In genomic region chr16:88810868-88811599, GRCh38 we compare ENCODE assay signal across 1 cellular context.
A peak's percentile ranks its signal among the peaks of the same experiment; 100 is the strongest.
TF ChIP-seq lines count a peak whose summit lies in the region.

No MANE protein-coding gene starts in this region.

TF ChIP-seq in HEK293, 187 proteins besides CTCF, POLR2A, EP300 and RAD21 (continued from another document and continues in another):
- TF ChIP-seq, protein P1, sequence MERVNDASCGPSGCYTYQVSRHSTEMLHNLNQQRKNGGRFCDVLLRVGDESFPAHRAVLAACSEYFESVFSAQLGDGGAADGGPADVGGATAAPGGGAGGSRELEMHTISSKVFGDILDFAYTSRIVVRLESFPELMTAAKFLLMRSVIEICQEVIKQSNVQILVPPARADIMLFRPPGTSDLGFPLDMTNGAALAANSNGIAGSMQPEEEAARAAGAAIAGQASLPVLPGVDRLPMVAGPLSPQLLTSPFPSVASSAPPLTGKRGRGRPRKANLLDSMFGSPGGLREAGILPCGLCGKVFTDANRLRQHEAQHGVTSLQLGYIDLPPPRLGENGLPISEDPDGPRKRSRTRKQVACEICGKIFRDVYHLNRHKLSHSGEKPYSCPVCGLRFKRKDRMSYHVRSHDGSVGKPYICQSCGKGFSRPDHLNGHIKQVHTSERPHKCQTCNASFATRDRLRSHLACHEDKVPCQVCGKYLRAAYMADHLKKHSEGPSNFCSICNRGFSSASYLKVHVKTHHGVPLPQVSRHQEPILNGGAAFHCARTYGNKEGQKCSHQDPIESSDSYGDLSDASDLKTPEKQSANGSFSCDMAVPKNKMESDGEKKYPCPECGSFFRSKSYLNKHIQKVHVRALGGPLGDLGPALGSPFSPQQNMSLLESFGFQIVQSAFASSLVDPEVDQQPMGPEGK (tag by site-specific recombination; IDR thresholded peaks at IDR 0.05): peak; percentile 91
- TF ChIP-seq OVOL3 (tag by site-specific recombination; IDR thresholded peaks at IDR 0.05): no peak
- TF ChIP-seq, protein P2, sequence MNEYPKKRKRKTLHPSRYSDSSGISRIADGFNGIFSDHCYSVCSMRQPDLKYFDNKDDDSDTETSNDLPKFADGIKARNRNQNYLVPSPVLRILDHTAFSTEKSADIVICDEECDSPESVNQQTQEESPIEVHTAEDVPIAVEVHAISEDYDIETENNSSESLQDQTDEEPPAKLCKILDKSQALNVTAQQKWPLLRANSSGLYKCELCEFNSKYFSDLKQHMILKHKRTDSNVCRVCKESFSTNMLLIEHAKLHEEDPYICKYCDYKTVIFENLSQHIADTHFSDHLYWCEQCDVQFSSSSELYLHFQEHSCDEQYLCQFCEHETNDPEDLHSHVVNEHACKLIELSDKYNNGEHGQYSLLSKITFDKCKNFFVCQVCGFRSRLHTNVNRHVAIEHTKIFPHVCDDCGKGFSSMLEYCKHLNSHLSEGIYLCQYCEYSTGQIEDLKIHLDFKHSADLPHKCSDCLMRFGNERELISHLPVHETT (tag by site-specific recombination; IDR thresholded peaks at IDR 0.05): peak; percentile 55; the same call in 1 of the 2 replicates
- 0 out of 2 replicates have a peak, but pooled peaks have one; percentile 14 for TF ChIP-seq GLI4 (tag by site-specific recombination; IDR thresholded peaks at IDR 0.05)
- no peak for TF ChIP-seq MEIS1 (CRISPR knock-in tag; IDR thresholded peaks at IDR 0.05; ENCODE audit: borderline replicate concordance)
- TF ChIP-seq ZIC2 (tag by site-specific recombination; IDR thresholded peaks at IDR 0.05): peak; percentile 18; the same call in 1 of the 2 replicates
- peak; percentile 84 for TF ChIP-seq GLIS2 (tag by site-specific recombination; IDR thresholded peaks at IDR 0.05)
- peak; percentile 78 for TF ChIP-seq IKZF3 (tag by site-specific recombination; IDR thresholded peaks at IDR 0.05)
- TF ChIP-seq ZNF324 (tag by site-specific recombination; IDR thresholded peaks at IDR 0.05): 0 out of 2 replicates have a peak, but pooled peaks have one; percentile 40
- no peak for TF ChIP-seq TCF7L2 (IDR thresholded peaks at IDR 0.05; ENCODE audit: borderline replicate concordance, low read depth, low read length)
- peak; percentile 58; the same call in 1 of the 2 replicates for TF ChIP-seq GLIS1 (tag by site-specific recombination; IDR thresholded peaks at IDR 0.05)
- TF ChIP-seq ZNF2 (tag by site-specific recombination; IDR thresholded peaks at IDR 0.05): peak; percentile 25; the same call in 1 of the 2 replicates
- TF ChIP-seq PRDM10 (tag by site-specific recombination; IDR thresholded peaks at IDR 0.05): peak; percentile 64
- TF ChIP-seq ZBTB17 (tag by site-specific recombination; IDR thresholded peaks at IDR 0.05): peak; percentile 27; the same call in 1 of the 2 replicates
- TF ChIP-seq KLF16 (tag by site-specific recombination; IDR thresholded peaks at IDR 0.05): peak; percentile 73
- TF ChIP-seq ZBTB20 (tag by site-specific recombination; IDR thresholded peaks at IDR 0.05): peak; percentile 85
- TF ChIP-seq ZNF423 (tag by site-specific recombination; IDR thresholded peaks at IDR 0.05): no peak
- TF ChIP-seq ZNF146 (tag by site-specific recombination; IDR thresholded peaks at IDR 0.05): peak; percentile 20; the same call in 1 of the 2 replicates
- peak; percentile 84 for TF ChIP-seq ZNF600 (tag by site-specific recombination; IDR thresholded peaks at IDR 0.05)
- TF ChIP-seq, protein P3, sequence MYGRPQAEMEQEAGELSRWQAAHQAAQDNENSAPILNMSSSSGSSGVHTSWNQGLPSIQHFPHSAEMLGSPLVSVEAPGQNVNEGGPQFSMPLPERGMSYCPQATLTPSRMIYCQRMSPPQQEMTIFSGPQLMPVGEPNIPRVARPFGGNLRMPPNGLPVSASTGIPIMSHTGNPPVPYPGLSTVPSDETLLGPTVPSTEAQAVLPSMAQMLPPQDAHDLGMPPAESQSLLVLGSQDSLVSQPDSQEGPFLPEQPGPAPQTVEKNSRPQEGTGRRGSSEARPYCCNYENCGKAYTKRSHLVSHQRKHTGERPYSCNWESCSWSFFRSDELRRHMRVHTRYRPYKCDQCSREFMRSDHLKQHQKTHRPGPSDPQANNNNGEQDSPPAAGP (tag by site-specific recombination; IDR thresholded peaks at IDR 0.05): peak; percentile 42; the same call in 1 of the 2 replicates
- no peak for TF ChIP-seq ZNF155 (tag by site-specific recombination; IDR thresholded peaks at IDR 0.05)
- TF ChIP-seq ZXDB (tag by site-specific recombination; IDR thresholded peaks at IDR 0.05): peak; percentile 59
- 0 out of 2 replicates have a peak, but pooled peaks have one; percentile 15 for TF ChIP-seq ZFP69B (tag by site-specific recombination; IDR thresholded peaks at IDR 0.05)
- TF ChIP-seq ZNF660 (tag by site-specific recombination; IDR thresholded peaks at IDR 0.05): peak; percentile 9; the same call in 1 of the 2 replicates
- TF ChIP-seq ZNF449 (tag by site-specific recombination; IDR thresholded peaks at IDR 0.05): 0 out of 2 replicates have a peak, but pooled peaks have one; percentile 12
- TF ChIP-seq HOXC10 (CRISPR knock-in tag; IDR thresholded peaks at IDR 0.05): 0 out of 2 replicates have a peak, but pooled peaks have one; percentile 33
- peak; percentile 73; the same call in 1 of the 2 replicates for TF ChIP-seq BCL11B (tag by site-specific recombination; IDR thresholded peaks at IDR 0.05; ENCODE audit: low read depth)
- TF ChIP-seq, protein P4, sequence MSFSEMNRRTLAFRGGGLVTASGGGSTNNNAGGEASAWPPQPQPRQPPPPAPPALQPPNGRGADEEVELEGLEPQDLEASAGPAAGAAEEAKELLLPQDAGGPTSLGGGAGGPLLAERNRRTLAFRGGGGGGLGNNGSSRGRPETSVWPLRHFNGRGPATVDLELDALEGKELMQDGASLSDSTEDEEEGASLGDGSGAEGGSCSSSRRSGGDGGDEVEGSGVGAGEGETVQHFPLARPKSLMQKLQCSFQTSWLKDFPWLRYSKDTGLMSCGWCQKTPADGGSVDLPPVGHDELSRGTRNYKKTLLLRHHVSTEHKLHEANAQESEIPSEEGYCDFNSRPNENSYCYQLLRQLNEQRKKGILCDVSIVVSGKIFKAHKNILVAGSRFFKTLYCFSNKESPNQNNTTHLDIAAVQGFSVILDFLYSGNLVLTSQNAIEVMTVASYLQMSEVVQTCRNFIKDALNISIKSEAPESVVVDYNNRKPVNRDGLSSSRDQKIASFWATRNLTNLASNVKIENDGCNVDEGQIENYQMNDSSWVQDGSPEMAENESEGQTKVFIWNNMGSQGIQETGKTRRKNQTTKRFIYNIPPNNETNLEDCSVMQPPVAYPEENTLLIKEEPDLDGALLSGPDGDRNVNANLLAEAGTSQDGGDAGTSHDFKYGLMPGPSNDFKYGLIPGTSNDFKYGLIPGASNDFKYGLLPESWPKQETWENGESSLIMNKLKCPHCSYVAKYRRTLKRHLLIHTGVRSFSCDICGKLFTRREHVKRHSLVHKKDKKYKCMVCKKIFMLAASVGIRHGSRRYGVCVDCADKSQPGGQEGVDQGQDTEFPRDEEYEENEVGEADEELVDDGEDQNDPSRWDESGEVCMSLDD (tag by site-specific recombination; IDR thresholded peaks at IDR 0.05): peak; percentile 79; the same call in 1 of the 2 replicates
- TF ChIP-seq KLF9 (tag by site-specific recombination; IDR thresholded peaks at IDR 0.05; ENCODE audit: low read depth): 0 out of 2 replicates have a peak, but pooled peaks have one; percentile 2
- 0 out of 2 replicates have a peak, but pooled peaks have one; percentile 7 for TF ChIP-seq KLF1 (tag by site-specific recombination; IDR thresholded peaks at IDR 0.05)
- peak; percentile 25; the same call in 1 of the 2 replicates for TF ChIP-seq WT1 (tag by site-specific recombination; IDR thresholded peaks at IDR 0.05)
- 0 out of 2 replicates have a peak, but pooled peaks have one; percentile 9 for TF ChIP-seq INSM2 (tag by site-specific recombination; IDR thresholded peaks at IDR 0.05)
- peak; percentile 91 for TF ChIP-seq ZBTB8A (tag by site-specific recombination; IDR thresholded peaks at IDR 0.05)
- no peak for TF ChIP-seq ZNF571 (tag by site-specific recombination; IDR thresholded peaks at IDR 0.05)
- TF ChIP-seq ZNF654 (tag by site-specific recombination; IDR thresholded peaks at IDR 0.05; ENCODE audit: low read depth): no peak
- TF ChIP-seq ZNF768 (tag by site-specific recombination; IDR thresholded peaks at IDR 0.05): 0 out of 2 replicates have a peak, but pooled peaks have one; percentile 37
- TF ChIP-seq ZNF335 (tag by site-specific recombination; conservative IDR thresholded peaks at IDR 0.05): peak; percentile 89
- 0 out of 2 replicates have a peak, but pooled peaks have one; percentile 77 for TF ChIP-seq ZNF837 (tag by site-specific recombination; IDR thresholded peaks at IDR 0.05)
- TF ChIP-seq ZFP41 (tag by site-specific recombination; IDR thresholded peaks at IDR 0.05; ENCODE audit: borderline replicate concordance): no peak
- 0 out of 2 replicates have a peak, but pooled peaks have one; percentile 13 for TF ChIP-seq ZBTB48 (tag by site-specific recombination; IDR thresholded peaks at IDR 0.05)
- TF ChIP-seq ZNF391 (tag by site-specific recombination; IDR thresholded peaks at IDR 0.05; ENCODE audit: borderline replicate concordance, low read depth): peak; percentile 63; the same call in 1 of the 2 replicates
- peak; percentile 47 for TF ChIP-seq ZEB2 (tag by site-specific recombination; IDR thresholded peaks at IDR 0.05)
- peak; percentile 27 for TF ChIP-seq SP2 (tag by site-specific recombination; IDR thresholded peaks at IDR 0.05)
- TF ChIP-seq, protein P5, sequence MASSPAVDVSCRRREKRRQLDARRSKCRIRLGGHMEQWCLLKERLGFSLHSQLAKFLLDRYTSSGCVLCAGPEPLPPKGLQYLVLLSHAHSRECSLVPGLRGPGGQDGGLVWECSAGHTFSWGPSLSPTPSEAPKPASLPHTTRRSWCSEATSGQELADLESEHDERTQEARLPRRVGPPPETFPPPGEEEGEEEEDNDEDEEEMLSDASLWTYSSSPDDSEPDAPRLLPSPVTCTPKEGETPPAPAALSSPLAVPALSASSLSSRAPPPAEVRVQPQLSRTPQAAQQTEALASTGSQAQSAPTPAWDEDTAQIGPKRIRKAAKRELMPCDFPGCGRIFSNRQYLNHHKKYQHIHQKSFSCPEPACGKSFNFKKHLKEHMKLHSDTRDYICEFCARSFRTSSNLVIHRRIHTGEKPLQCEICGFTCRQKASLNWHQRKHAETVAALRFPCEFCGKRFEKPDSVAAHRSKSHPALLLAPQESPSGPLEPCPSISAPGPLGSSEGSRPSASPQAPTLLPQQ (tag by site-specific recombination; IDR thresholded peaks at IDR 0.05): peak; percentile 35; the same call in 1 of the 2 replicates
- 0 out of 2 replicates have a peak, but pooled peaks have one; percentile 10 for TF ChIP-seq SP7 (tag by site-specific recombination; IDR thresholded peaks at IDR 0.05)
- no peak for TF ChIP-seq ZFP37 (tag by site-specific recombination; IDR thresholded peaks at IDR 0.05)
- peak; percentile 66; the same call in 1 of the 2 replicates for TF ChIP-seq BCL11A (tag by site-specific recombination; IDR thresholded peaks at IDR 0.05; ENCODE audit: low read depth)
- TF ChIP-seq ZNF362 (tag by site-specific recombination; IDR thresholded peaks at IDR 0.05): no peak
- TF ChIP-seq MZF1 (tag by site-specific recombination; IDR thresholded peaks at IDR 0.05; ENCODE audit: borderline replicate concordance): no peak
